In genomic region chr11:118720078-118720477, GRCh38 we compare ENCODE assay signal across 11 cellular contexts. TPM values are rescaled to one million over a fixed set of nuclear protein-coding genes. Genes with fewer than 3 reads are reported as not detected.
DNase-seq lines count a peak whose midpoint lies in the region; ATAC-seq, FAIRE-seq and TF ChIP-seq lines count a peak whose summit lies in the region.
"Not testable (repeated sequence)": the region's sequence is repeated elsewhere in the genome, so short reads cannot be mapped to it uniquely, and the experiment has no call there.
"Had no signal": no experiment of that assay in that cellular context is flagged by ENCODE, and none has a peak within 500 bp of the region (broad histone marks: within the 10 kb centered on the region; RNA-seq: fewer than 3 reads in every experiment).

No MANE protein-coding gene starts in this region.

- peaks cover 24% of the 10 kb centered on the region for H3K36me3 Mint-ChIP-seq in WTC11
- not testable (repeated sequence) for H3K36me3 Mint-ChIP-seq in progenitor cell of endocrine pancreas (ENCODE audit: insufficient read depth)

- not testable (repeated sequence) for TF ChIP-seq RAD21 in H1 (IDR thresholded peaks at IDR 0.05 in 1 of 2, conservative IDR thresholded peaks at IDR 0.05 in 1 of 2; ENCODE audit: low read depth in 2 of 2, low read length in 2 of 2)

- H3K23me2 ChIP-seq in H1 (ENCODE audit: low read depth, low read length), result not testable (repeated sequence)

- H3K79me1 ChIP-seq in H1 (ENCODE audit: low read depth, low read length); mesendoderm (ENCODE audit: low read length): not testable (repeated sequence)

- H3K9ac ChIP-seq in HUES6 (ENCODE audit: low read length) (peak overlapping the region; percentile 83), H1 (replicated peaks in 1 of 4; ENCODE audit: extremely low read depth in 1 of 4, low read depth in 3 of 4, low read length in 3 of 4) (peak overlapping the region in 2 of 4 experiments; percentile 24; a peak in 4 of 7 replicates), mesendoderm (ENCODE audit: low read length) (peak overlapping the region; percentile 50)

- H2BK15ac ChIP-seq in H1 (ENCODE audit: low read length); mesendoderm (replicated peaks; ENCODE audit: low read depth): not testable (repeated sequence)

- peak overlapping the region; percentile 74; the same call in 1 of the 2 replicates for H3K27ac ChIP-seq in HUES6 (ENCODE audit: low read depth, low read length)
- not testable (repeated sequence) for H3K27ac ChIP-seq in H1 (ENCODE audit: low read depth, low read length); mesendoderm (ENCODE audit: low read depth, low read length)

- H3K27me3 Mint-ChIP-seq in WTC11 (ENCODE audit: low read depth); progenitor cell of endocrine pancreas: not testable (repeated sequence)

- not testable (repeated sequence) for H2AFZ ChIP-seq in H1 (ENCODE audit: low read length)

- H3K4me1 ChIP-seq in HUES6 (ENCODE audit: control insufficient read depth, insufficient read depth, low read length) (peaks cover 21% of the 10 kb centered on the region), H1 (replicated peaks in 1 of 4; ENCODE audit: control insufficient read depth in 3 of 4, insufficient read depth in 4 of 4, low read length in 3 of 4) (peaks cover 4 to 12% (median 7%) of the 10 kb centered on the region in 4 experiments)
- not testable (repeated sequence) for H3K4me1 ChIP-seq in mesendoderm (ENCODE audit: control insufficient read depth, low read depth, low read length)

- H3K18ac ChIP-seq in H1 (ENCODE audit: extremely low read depth, low read length), result peak overlapping the region; percentile 60
- not testable (repeated sequence) for H3K18ac ChIP-seq in mesendoderm (ENCODE audit: low read length)

- DNase-seq in ELF-1 (ENCODE audit: low read depth, low spot score), result peak; percentile 36
- DNase-seq in WTC11 (ENCODE audit: low spot score), result peak; percentile 27
- DNase-seq in H1 (ENCODE audit: low read depth in 1 of 2, low spot score in 2 of 2), result peak in 1 of 2 experiments; percentile 54
- peak; percentile 45 for DNase-seq in mesendoderm
- not testable (repeated sequence) for DNase-seq in progenitor cell of endocrine pancreas (ENCODE audit: low spot score, unreplicated experiment)

- not testable (repeated sequence) for H3K9me3 ChIP-seq in HUES6 (ENCODE audit: control insufficient read depth, insufficient read depth, low read depth, low read length); H1 (ENCODE audit: insufficient read depth in 2 of 2, low read depth in 1 of 2, low read length in 1 of 2)

- not testable (repeated sequence) for H3K4ac ChIP-seq in H1 (replicated peaks; ENCODE audit: insufficient read length, low read depth, low read length); mesendoderm (ENCODE audit: low read depth, low read length)

- not testable (repeated sequence) for FAIRE-seq in H1 (lab: Jason Lieb, UNC)

- not testable (repeated sequence) for H3K23ac ChIP-seq in H1 (ENCODE audit: insufficient read length); mesendoderm (ENCODE audit: low read length)

- 0 out of 2 replicates have a peak overlapping the region, but pooled peaks have one; percentile 26 for H2BK5ac ChIP-seq in H1 (ENCODE audit: low read depth, low read length)
- H2BK5ac ChIP-seq in mesendoderm (ENCODE audit: low read length), result not testable (repeated sequence)

- H2BK20ac ChIP-seq in H1 (ENCODE audit: low read length), result not testable (repeated sequence)

- not testable (repeated sequence) for ATAC-seq in WTC11

- 9% methylated on average over 12 of the region's 13 CpGs; no CpG with 5 or more reads in 1 of the 2 experiments for WGBS in H1 (ENCODE audit: extremely low coverage in 1 of 2, insufficient coverage in 1 of 2, insufficient read length in 1 of 2, insufficient replicate concordance in 2 of 2, low coverage in 1 of 2, low lambda C conversion rate in 2 of 2, missing lambda C conversion rate in 1 of 2), 2 experiments
- WGBS in mesendoderm (ENCODE audit: extremely low coverage, insufficient coverage, low lambda C conversion rate), result no CpG with 5 or more reads among the region's 13 CpGs

- H3K79me2 ChIP-seq in H1 (ENCODE audit: control insufficient read depth in 1 of 2, insufficient read depth in 2 of 2, low read length in 2 of 2), result peaks cover 0 to 46% of the 10 kb centered on the region in 2 experiments; a peak in 2 of 4 replicates
- not testable (repeated sequence) for H3K79me2 ChIP-seq in mesendoderm (ENCODE audit: control insufficient read depth, insufficient read depth, low read length)

- H4K5ac ChIP-seq in H1 (ENCODE audit: insufficient read length, low read depth, low read length), result peak overlapping the region; percentile 66
- not testable (repeated sequence) for H4K5ac ChIP-seq in mesendoderm (ENCODE audit: low read length)

- peaks cover 14% of the 10 kb centered on the region for H3K36me3 ChIP-seq in HUES6 (ENCODE audit: control insufficient read depth, insufficient read depth, low read length)
- H3K36me3 ChIP-seq in H1 (ENCODE audit: control insufficient read depth in 2 of 4, insufficient read depth in 4 of 4, low read length in 3 of 4), result peaks cover 0 to 15% (median 0%) of the 10 kb centered on the region in 4 experiments; a peak in 1 of 8 replicates
- H3K36me3 ChIP-seq in mesendoderm (ENCODE audit: control insufficient read depth, insufficient read depth, low read length), result not testable (repeated sequence)

- TF ChIP-seq CTCF in WTC11 (IDR thresholded peaks at IDR 0.05); H1 (IDR thresholded peaks at IDR 0.05; ENCODE audit: control extremely low read depth in 1 of 3, insufficient read depth in 1 of 3, low read depth in 1 of 3, low read length in 3 of 3); progenitor cell of endocrine pancreas (IDR thresholded peaks at IDR 0.05; ENCODE audit: unreplicated experiment): not testable (repeated sequence)

- peak overlapping the region; percentile 89 for H3K4me3 Mint-ChIP-seq in WTC11
- peak overlapping the region; percentile 39 for H3K4me3 Mint-ChIP-seq in progenitor cell of endocrine pancreas (ENCODE audit: low read depth)

- not testable (repeated sequence) for H4K8ac ChIP-seq in H1 (ENCODE audit: extremely low read depth, insufficient read depth, low read length); mesendoderm (ENCODE audit: low read depth, low read length)

- CTCF ChIA-PET in WTC11 (lab: Charles Lee); H1 (lab: Charles Lee; ENCODE audit: partially characterized antibody): not testable (repeated sequence)

- not testable (repeated sequence) for H4K20me1 ChIP-seq in H1 (replicated peaks in 1 of 2; ENCODE audit: control insufficient read depth in 1 of 2, insufficient read depth in 2 of 2, low read length in 2 of 2)

- not testable (repeated sequence) for H2BK120ac ChIP-seq in H1 (replicated peaks; ENCODE audit: low read depth, low read length); mesendoderm (ENCODE audit: low read depth, low read length)

- not testable (repeated sequence) for H2AK5ac ChIP-seq in H1 (ENCODE audit: low read depth, low read length); mesendoderm (ENCODE audit: low read length)

- H3K9me3 Mint-ChIP-seq in WTC11; progenitor cell of endocrine pancreas (ENCODE audit: low read depth): not testable (repeated sequence)

- peak overlapping the region; percentile 55 for H3K4me3 ChIP-seq in HUES6 (ENCODE audit: low read depth, low read length)
- H3K4me3 ChIP-seq in H1 (ENCODE audit: extremely low read depth in 1 of 4, insufficient read depth in 2 of 4, low read depth in 3 of 4, low read length in 4 of 4), result peak overlapping the region; percentile 32 to 62 (median 46); a peak in 7 of 8 replicates
- H3K4me3 ChIP-seq in iPS-11a (ENCODE audit: low read depth, low read length), result peak overlapping the region; percentile 62
- not testable (repeated sequence) for H3K4me3 ChIP-seq in mesendoderm (ENCODE audit: low read length)

- H2BK12ac ChIP-seq in H1 (ENCODE audit: low read depth, low read length), result not testable (repeated sequence)

- not testable (repeated sequence) for H3K56ac ChIP-seq in H1 (replicated peaks; ENCODE audit: insufficient read length, low read depth, low read length)
- H3K56ac ChIP-seq in mesendoderm (ENCODE audit: low read length), result peak overlapping the region; percentile 76

- H3K27ac Mint-ChIP-seq in WTC11 (peak overlapping the region; percentile 99), progenitor cell of endocrine pancreas (peak overlapping the region; percentile 56)

- not testable (repeated sequence) for TF ChIP-seq EP300 in H1 (IDR thresholded peaks at IDR 0.05; ENCODE audit: borderline replicate concordance in 1 of 2, low read depth in 2 of 2, low read length in 2 of 2)

- not testable (repeated sequence) for H3K27me3 ChIP-seq in HUES6 (ENCODE audit: control insufficient read depth, insufficient read depth, low read length); H1 (replicated peaks in 1 of 4; ENCODE audit: control insufficient read depth in 3 of 4, extremely low read depth in 1 of 4, insufficient read depth in 3 of 4, low read length in 3 of 4); mesendoderm (ENCODE audit: insufficient read depth, low read length, poor library complexity)

- H3K14ac ChIP-seq in H1 (ENCODE audit: insufficient read length), result not testable (repeated sequence)

- H3K4me1 Mint-ChIP-seq in WTC11 (peaks cover 84% of the 10 kb centered on the region), progenitor cell of endocrine pancreas (ENCODE audit: low read depth) (peaks cover 57% of the 10 kb centered on the region)

- not testable (repeated sequence) for TF ChIP-seq POLR2A in H1 (IDR thresholded peaks at IDR 0.05; ENCODE audit: control extremely low read depth in 1 of 2, low read depth in 2 of 2, low read length in 2 of 2)

- POLR2A ChIA-PET in WTC11 (lab: Charles Lee), result not testable (repeated sequence)
- POLR2A ChIA-PET in H1 (lab: Charles Lee; ENCODE audit: partially characterized antibody), result interaction anchor here (0.6 to 1.4 kb wide), 4 partner anchors 14 to 285 kb away, joined by 3 to 5 read pairs (median 4); no protein-coding TSS in a partner anchor

- H4K91ac ChIP-seq in H1 (replicated peaks; ENCODE audit: insufficient read length, low read length), result not testable (repeated sequence)

- peak overlapping the region; percentile 71 to 83 for H3K4me2 ChIP-seq in H1 (ENCODE audit: insufficient read depth in 1 of 2, low read depth in 2 of 2, low read length in 2 of 2)
- H3K4me2 ChIP-seq in mesendoderm (ENCODE audit: low read length), result not testable (repeated sequence)

RNA-seq across cellular contexts. Expression of gene TREH, which starts 40.6 kb away (rescaled TPM):
- total RNA-seq in WTC11 (2021) (0.09 TPM in 1 of 3 replicates, not detected in the others), progenitor cell of endocrine pancreas (not detected in 2 replicates)
- not detected in 2 replicates for total RNA-seq in H1 (2021; fragmentation: NEBNext Ultra II Directional; extraction: Animal tissue kit (Norgen Biotek cat#: 25700))
- polyA plus RNA-seq in H1 (2011; rRNA removed), result 0.03 TPM in 1 of 2 replicates, not detected in the other
- polyA plus RNA-seq in H1 (2011; cell fraction: cytosol; rRNA removed), result not detected
- polyA plus RNA-seq in H1 (2011; cell fraction: nucleus; rRNA removed), result 0.20 TPM
- 0.16 to 0.46 TPM (median 0.27 TPM) in 4 replicates for polyA plus RNA-seq in H1 (2012, experiment 1 of 2)
- 0.45 TPM for polyA plus RNA-seq in H1 (2012, experiment 2 of 2)
- polyA plus RNA-seq in H1 (2013, experiment 1 of 2), result not detected
- not detected for polyA plus RNA-seq in H1 (2013, experiment 2 of 2)
- not detected in 2 replicates for polyA minus RNA-seq in H1 (2011; rRNA and poly(A)+ RNA removed)
- polyA minus RNA-seq in H1 (2011; cell fraction: cytosol; rRNA and poly(A)+ RNA removed), result not detected
- not detected for polyA minus RNA-seq in H1 (2011; cell fraction: nucleus; rRNA and poly(A)+ RNA removed)
- polyA plus RNA-seq in mesendoderm (2013, experiment 1 of 2), result not detected
- not detected for polyA plus RNA-seq in mesendoderm (2013, experiment 2 of 2)
- total RNA-seq: CD8-positive, alpha-beta memory T cell; Right ventricle myocardium superior; SJSA1 had no signal
- polyA plus RNA-seq: CD14-positive monocyte; CD8-positive, alpha-beta memory T cell had no signal
